In the genomic region with DNA sequence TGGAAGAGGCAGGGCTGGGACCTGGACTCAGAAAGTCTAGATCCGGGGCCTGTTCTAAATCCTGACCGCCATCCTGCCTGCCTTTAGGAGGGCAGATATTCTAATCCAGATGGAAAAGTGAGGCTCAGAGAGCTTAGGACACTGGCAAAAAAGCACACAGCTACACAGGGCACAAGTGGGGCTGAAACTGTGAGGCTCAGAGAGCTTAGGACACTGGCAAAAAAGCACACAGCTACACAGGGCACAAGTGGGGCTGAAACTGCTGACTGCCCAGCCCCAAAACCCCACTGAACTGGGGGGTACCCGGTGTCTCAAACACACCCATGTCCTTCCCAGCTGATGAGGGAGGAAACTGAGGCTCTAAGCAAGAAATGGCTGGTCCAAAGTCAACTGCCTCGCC, we compare ENCODE assay signal across 11 cellular contexts. TPM values are rescaled to one million over a fixed set of nuclear protein-coding genes. Genes with fewer than 3 reads are reported as not detected.
A peak's percentile ranks its signal among the peaks of the same experiment; 100 is the strongest.
DNase-seq lines count a peak whose midpoint lies in the region; ATAC-seq and TF ChIP-seq lines count a peak whose summit lies in the region.
"Had no signal": no experiment of that assay in that cellular context is flagged by ENCODE, and none has a peak within 500 bp of the region (broad histone marks: within the 10 kb centered on the region; RNA-seq: fewer than 3 reads in every experiment).

No MANE protein-coding gene starts in this region.

- no peak for DNase-seq in GM12865 (ENCODE audit: low read depth)
- no peak for DNase-seq in glutamatergic neuron
- DNase-seq in GM10248 (ENCODE audit: extremely low spot score), result no peak
- no peak for DNase-seq in 8988T
- DNase-seq in AG08396 (ENCODE audit: low spot score), result no peak
- DNase-seq: activated naive CD4-positive, alpha-beta T cell; T-helper 17 cell had no signal

- H3K27me3 Mint-ChIP-seq in glutamatergic neuron (ENCODE audit: unreplicated experiment), result peaks cover 18% of the 10 kb centered on the region
- H3K27me3 Mint-ChIP-seq: memory B cell, T-helper 17 cell had no signal

- H3K4me3 Mint-ChIP-seq in glutamatergic neuron (ENCODE audit: unreplicated experiment), result no peak overlapping the region
- H3K4me3 Mint-ChIP-seq: memory B cell, T-helper 17 cell had no signal

- ATAC-seq in HG02642 (IDR thresholded peaks at IDR 0.05; ENCODE audit: poor library complexity, unreplicated experiment), result no peak
- ATAC-seq: T-helper 17 cell had no signal

- H3K27ac ChIP-seq in VCaP (peak overlapping the region; percentile 100), skin epidermis (peak overlapping the region in 19 of 21 experiments; percentile 98 to 100 (median 100))

- TF ChIP-seq CTCF in GM12865 (IDR thresholded peaks at IDR 0.05; ENCODE audit: insufficient read depth, low read depth, low read length, missing control alignments), result no peak
- no peak for TF ChIP-seq CTCF in VCaP (conservative IDR thresholded peaks at IDR 0.05)
- TF ChIP-seq CTCF in glutamatergic neuron (IDR thresholded peaks at IDR 0.05; ENCODE audit: partially characterized antibody, unreplicated experiment), result no peak
- no peak for TF ChIP-seq CTCF in GM10248 (IDR thresholded peaks at IDR 0.05; ENCODE audit: control extremely low read depth, extremely low read depth, low read depth, missing control alignments)

- POLR2A ChIA-PET in GM10248 (lab: Yijun Ruan, JAX), result interaction anchor here (0.7 kb wide), 1 partner anchor 55 kb away, joined by 3 read pairs; no protein-coding TSS in a partner anchor

- peak overlapping the region; percentile 65 for H3K4me3 ChIP-seq in GM12865 (ENCODE audit: low read depth, low read length)
- H3K4me3 ChIP-seq in skin epidermis, result peak overlapping the region in 6 of 7 experiments; percentile 78 to 98 (median 92)

- H3K27ac Mint-ChIP-seq in glutamatergic neuron (ENCODE audit: unreplicated experiment), result peak overlapping the region; percentile 66
- H3K27ac Mint-ChIP-seq: memory B cell, T-helper 17 cell had no signal

- no peaks in the 10 kb centered on the region for H3K36me3 Mint-ChIP-seq in glutamatergic neuron (ENCODE audit: unreplicated experiment)

- CTCF ChIA-PET in GM10248 (lab: Yijun Ruan, JAX), result interaction anchor here (1.1 to 1.5 kb wide), 3 partner anchors 15 to 25 kb away, joined by 3 to 4 read pairs (median 4); partner anchors contain the start of gene PTOV1

- H3K9me3 Mint-ChIP-seq in glutamatergic neuron (ENCODE audit: unreplicated experiment), result peaks cover 15% of the 10 kb centered on the region
- H3K9me3 Mint-ChIP-seq: memory B cell had no signal

- H3K4me1 Mint-ChIP-seq in glutamatergic neuron (ENCODE audit: low read depth, unreplicated experiment), result peaks cover 16% of the 10 kb centered on the region

RNA-seq across cellular contexts. Expression of gene AKT1S1, which starts 2.0 kb away (rescaled TPM):
- total RNA-seq in glutamatergic neuron (ENCODE audit: unreplicated experiment), result 23.7 TPM

RNA-seq across cellular contexts. Expression of gene TBC1D17, which starts 2.3 kb away (rescaled TPM):
- 56.8 TPM for total RNA-seq in glutamatergic neuron (ENCODE audit: unreplicated experiment)

RNA-seq across cellular contexts. Expression of gene PNKP, which starts 7.8 kb away (rescaled TPM):
- 81.3 TPM for total RNA-seq in glutamatergic neuron (ENCODE audit: unreplicated experiment)

RNA-seq across cellular contexts. Expression of gene IL4I1, which starts 21.5 kb away (rescaled TPM):
- 0.59 TPM for total RNA-seq in glutamatergic neuron (ENCODE audit: unreplicated experiment)

RNA-seq across cellular contexts. Expression of gene PTOV1, which starts 24.2 kb away (rescaled TPM):
- 342 TPM for total RNA-seq in glutamatergic neuron (ENCODE audit: unreplicated experiment)
